ENCODE assay signal across 8 cellular contexts in the genomic region with DNA sequence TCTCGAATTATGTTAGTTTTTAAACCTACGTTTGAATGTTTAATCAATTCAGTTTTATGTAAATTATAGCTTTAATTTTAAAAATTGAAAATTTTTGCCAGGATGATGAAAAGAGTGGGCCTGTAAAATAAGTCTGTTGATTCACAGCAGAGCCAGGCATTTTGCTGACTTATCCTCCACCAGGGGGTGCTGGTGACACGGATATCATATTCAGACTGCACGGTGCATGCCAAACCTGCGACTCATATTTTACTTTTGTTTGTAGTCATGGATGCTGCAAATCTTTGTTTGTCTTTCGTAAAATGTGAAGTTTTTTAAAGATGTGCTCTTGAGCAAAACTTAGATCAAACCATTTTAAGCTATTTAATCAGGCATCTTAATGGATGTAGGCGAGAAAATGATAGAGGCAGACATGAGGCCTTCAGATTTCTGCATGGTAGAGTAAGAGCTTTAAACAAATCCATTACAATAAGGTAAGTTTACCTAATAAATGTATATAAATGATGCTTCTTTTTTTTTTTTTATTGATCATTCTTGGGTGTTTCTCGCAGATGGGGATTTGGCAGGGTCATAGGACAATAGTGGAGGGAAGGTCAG. TPM values are rescaled to one million over a fixed set of nuclear protein-coding genes. Genes with fewer than 3 reads are reported as not detected.
A peak's percentile ranks its signal among the peaks of the same experiment; 100 is the strongest.
DNase-seq lines count a peak whose midpoint lies in the region; ATAC-seq and TF ChIP-seq lines count a peak whose summit lies in the region.

No MANE protein-coding gene starts in this region.

- no peaks in the 10 kb centered on the region for H3K4me1 ChIP-seq in colonic mucosa
- H3K4me1 ChIP-seq in lower lobe of right lung: no peaks in the 10 kb centered on the region

- no peak overlapping the region for H3K4me3 Mint-ChIP-seq in stimulated activated memory B cell treated with anti-CD40 and anti-IgM and Interleukin-4, amounts not matched to agents 10 μg/mL and 1 μg/mL and 100 μg/mL, for 72 hours

- no peaks in the 10 kb centered on the region for H3K9me3 Mint-ChIP-seq in stimulated activated memory B cell treated with anti-CD40 and anti-IgM and Interleukin-4, amounts not matched to agents 10 μg/mL and 1 μg/mL and 100 μg/mL, for 72 hours

- intact Hi-C loops in colonic mucosa (cut with DNase I) (no loop called here), lower lobe of right lung (cut with DNase I) (no loop called here)

- H3K36me3 ChIP-seq in colonic mucosa (no peaks in the 10 kb centered on the region), lower lobe of right lung (no peaks in the 10 kb centered on the region)

- H3K27ac Mint-ChIP-seq in stimulated activated memory B cell treated with anti-CD40 and anti-IgM and Interleukin-4, amounts not matched to agents 10 μg/mL and 1 μg/mL and 100 μg/mL, for 72 hours: no peak overlapping the region

- no peaks in the 10 kb centered on the region for H3K27me3 Mint-ChIP-seq in stimulated activated memory B cell treated with anti-CD40 and anti-IgM and Interleukin-4, amounts not matched to agents 10 μg/mL and 1 μg/mL and 100 μg/mL, for 72 hours

- H3K4me3 ChIP-seq in colonic mucosa (no peak overlapping the region), lower lobe of right lung (no peak overlapping the region)

- peak; percentile 21 for DNase-seq in NK-92 treated with Interleukin-12 subunit alpha and Interleukin-12 subunit beta, amount 100 ng/mL, for 24 hours (lab: John Stamatoyannopoulos, UW)
- DNase-seq in NK-92 (lab: John Stamatoyannopoulos, UW; ENCODE audit: unreplicated experiment) (no peak), HS-27A (ENCODE audit: low read depth) (peak; percentile 20), T-helper 9 cell (peak; percentile 4), colonic mucosa (peak; percentile 65), lower lobe of right lung (peak; percentile 51)

- H3K9ac ChIP-seq in colonic mucosa (ENCODE audit: low read depth in 2 of 2, low read length in 2 of 2): no peak overlapping the region

- H3K9me3 ChIP-seq in colonic mucosa (no peaks in the 10 kb centered on the region), lower lobe of right lung (no peaks in the 10 kb centered on the region)

- H3K27me3 ChIP-seq in colonic mucosa (no peaks in the 10 kb centered on the region), lower lobe of right lung (ENCODE audit: low read depth) (no peaks in the 10 kb centered on the region)

- TF ChIP-seq CTCF in colonic mucosa (IDR thresholded peaks at IDR 0.05) (peak; percentile 69), lower lobe of right lung (IDR thresholded peaks at IDR 0.05) (peak; percentile 66)

- no peaks in the 10 kb centered on the region for H3K36me3 Mint-ChIP-seq in stimulated activated memory B cell treated with anti-CD40 and anti-IgM and Interleukin-4, amounts not matched to agents 10 μg/mL and 1 μg/mL and 100 μg/mL, for 72 hours

- H3K27ac ChIP-seq in colonic mucosa: no peak overlapping the region
- H3K27ac ChIP-seq in lower lobe of right lung: no peak overlapping the region

- ATAC-seq in GM21423 (IDR thresholded peaks at IDR 0.05; ENCODE audit: unreplicated experiment) (peak; percentile 92), lower lobe of right lung (peak; percentile 80 to 82)
- peak; percentile 71 for ATAC-seq in stimulated activated memory B cell treated with anti-CD40 and anti-IgM and Interleukin-4, amounts not matched to agents 10 μg/mL and 1 μg/mL and 100 μg/mL, for 72 hours

- H3K4me1 Mint-ChIP-seq in stimulated activated memory B cell treated with anti-CD40 and anti-IgM and Interleukin-4, amounts not matched to agents 10 μg/mL and 1 μg/mL and 100 μg/mL, for 72 hours: no peaks in the 10 kb centered on the region

RNA-seq across cellular contexts. Expression of gene OR8B3, which starts 3.6 kb away (rescaled TPM):
- not detected for total RNA-seq in colonic mucosa
- total RNA-seq in lower lobe of right lung: not detected

RNA-seq across cellular contexts. Expression of gene OR8B2, which starts 18.1 kb away (rescaled TPM):
- total RNA-seq in colonic mucosa (not detected), lower lobe of right lung (not detected)

RNA-seq across cellular contexts. Expression of gene OR8B4, which starts 22.2 kb away (rescaled TPM):
- not detected for total RNA-seq in colonic mucosa
- not detected for total RNA-seq in lower lobe of right lung

RNA-seq across cellular contexts. Expression of gene OR8B8, which starts 43.1 kb away (rescaled TPM):
- not detected for total RNA-seq in colonic mucosa
- total RNA-seq in lower lobe of right lung: not detected
